ENCODE assay signal across 17 cellular contexts in genomic region chr1:5661196-5662130, GRCh38.
"Had no signal": no experiment of that assay in that cellular context is flagged by ENCODE, and none has a peak within 500 bp of the region (broad histone marks: within the 10 kb centered on the region; RNA-seq: fewer than 3 reads in every experiment).

No MANE protein-coding gene starts in this region.

- H3K4me1 ChIP-seq: ascending aorta, breast epithelium, gastrocnemius medialis, tibial nerve, uterus had no signal

- H3K27ac ChIP-seq: ascending aorta, breast epithelium, gastrocnemius medialis, neutrophil, skin epidermis, tibial nerve, uterus had no signal

- H3K4me1 Mint-ChIP-seq: activated CD4-positive, alpha-beta T cell treated with anti-CD3 and anti-CD28 coated beads, Interleukin-2, amount 10 ng/mL, durations not matched to agents 7 days and 5 days had no signal

- H3K9me3 Mint-ChIP-seq: activated CD4-positive, alpha-beta T cell treated with anti-CD3 and anti-CD28 coated beads, Interleukin-2, amount 10 ng/mL, durations not matched to agents 7 days and 5 days had no signal

- H3K36me3 ChIP-seq: ascending aorta, breast epithelium, gastrocnemius medialis, heart right ventricle, neutrophil, tibial nerve, uterus had no signal

- H3K4me3 Mint-ChIP-seq: activated CD4-positive, alpha-beta T cell treated with anti-CD3 and anti-CD28 coated beads, Interleukin-2, amount 10 ng/mL, durations not matched to agents 7 days and 5 days; naive thymus-derived CD4-positive, alpha-beta T cell had no signal

- H3K27me3 Mint-ChIP-seq: activated CD4-positive, alpha-beta T cell treated with anti-CD3 and anti-CD28 coated beads, Interleukin-2, amount 10 ng/mL, durations not matched to agents 7 days and 5 days had no signal

- H3K36me3 Mint-ChIP-seq: naive thymus-derived CD4-positive, alpha-beta T cell had no signal

- H3K9me3 ChIP-seq: ascending aorta, breast epithelium, gastrocnemius medialis, mucosa of descending colon, neutrophil, uterus had no signal

- H3K4me3 ChIP-seq: ascending aorta, breast epithelium, gastrocnemius medialis, heart right ventricle, mucosa of descending colon, skin epidermis, tibial nerve, uterus had no signal

- H3K27me3 ChIP-seq: ascending aorta, tibial nerve, uterus had no signal

- FAIRE-seq: islet of Langerhans had no signal

- H3K27ac Mint-ChIP-seq: activated CD4-positive, alpha-beta T cell treated with anti-CD3 and anti-CD28 coated beads, Interleukin-2, amount 10 ng/mL, durations not matched to agents 7 days and 5 days; naive thymus-derived CD4-positive, alpha-beta T cell had no signal

- DNase-seq: activated CD4-positive, alpha-beta T cell treated with anti-CD3 and anti-CD28 coated beads, Interleukin-2, amount 10 ng/mL, durations not matched to agents 7 days and 5 days; activated CD8-positive, alpha-beta memory T cell treated with anti-CD3 and anti-CD28 coated beads for 24 hours; activated naive CD4-positive, alpha-beta T cell; dermis blood vessel endothelial cell; gastrocnemius medialis; naive thymus-derived CD4-positive, alpha-beta T cell; stimulated activated CD4-positive, alpha-beta T cell treated with anti-CD3 and anti-CD28 coated beads, Interleukin-4, amount 100 ng/mL, for 24 hours; stimulated activated naive CD4-positive, alpha-beta T cell; uterus had no signal
